Comparison of ENCODE assay signal across 21 cellular contexts in the genomic region with DNA sequence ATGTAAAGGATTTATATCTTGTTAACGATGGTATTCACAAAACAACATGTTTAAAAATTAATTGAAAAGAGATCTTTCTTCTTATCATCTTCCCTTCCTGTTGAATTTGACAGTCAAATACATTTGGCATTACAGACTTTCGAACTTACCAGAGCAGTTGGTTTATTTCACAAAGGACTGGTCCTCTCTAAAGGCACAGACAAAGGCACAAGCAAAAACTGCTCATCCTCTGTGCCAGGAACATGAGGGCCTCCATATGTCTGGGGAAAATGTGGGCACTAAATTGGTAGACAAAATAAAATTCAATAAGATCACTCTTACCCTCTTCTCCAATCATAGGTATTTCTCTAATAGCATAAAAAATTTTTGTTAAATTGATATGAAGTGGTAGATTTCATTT.
"Had no signal": no experiment of that assay in that cellular context is flagged by ENCODE, and none has a peak within 500 bp of the region (broad histone marks: within the 10 kb centered on the region; RNA-seq: fewer than 3 reads in every experiment).

No MANE protein-coding gene starts in this region.

- DNase-seq: colonic mucosa; cortex of kidney; dermis blood vessel endothelial cell; dorsolateral prefrontal cortex; effector CD4-positive, alpha-beta T cell; effector CD8-positive, alpha-beta T cell; effector memory CD4-positive, alpha-beta T cell; effector memory CD8-positive, alpha-beta T cell; endodermal cell; erythroblast; esophagus squamous epithelium; foreskin fibroblast; foreskin keratinocyte; foreskin melanocyte; gastrocnemius medialis; glutamatergic neuron; head of caudate nucleus; heart left ventricle; heart right ventricle had no signal

- ATAC-seq: effector memory CD8-positive, alpha-beta T cell; esophagus mucosa; foreskin keratinocyte; gastrocnemius medialis; gastroesophageal sphincter; heart left ventricle; heart right ventricle had no signal
